Comparison of ENCODE assay signal across 11 cellular contexts in genomic region chr6:50270427-50270826, GRCh38.
"Had no signal": no experiment of that assay in that cellular context is flagged by ENCODE, and none has a peak within 500 bp of the region (broad histone marks: within the 10 kb centered on the region; RNA-seq: fewer than 3 reads in every experiment).

No MANE protein-coding gene starts in this region.

- FAIRE-seq: small intestine had no signal

- H3K79me2 ChIP-seq: hepatocyte had no signal

- H3K27me3 ChIP-seq: hepatocyte, tibial nerve had no signal

- H3K36me3 Mint-ChIP-seq: activated naive CD4-positive, alpha-beta T cell treated with anti-CD3 and anti-CD28 coated beads, Interleukin-2, amount 50 U/mL, for 24 hours; brain; naive B cell had no signal

- H3K27me3 Mint-ChIP-seq: activated naive CD4-positive, alpha-beta T cell treated with anti-CD3 and anti-CD28 coated beads, Interleukin-2, amount 50 U/mL, for 24 hours; brain; dendritic cell treated with granulocyte-macrophage colony-stimulating factor and Interleukin-4, amounts not matched to agents 40 ng/mL and 50 ng/mL, for 4 days; naive B cell had no signal

- H3K4me1 ChIP-seq: tibial nerve had no signal

- H3K4me3 Mint-ChIP-seq: activated naive CD4-positive, alpha-beta T cell treated with anti-CD3 and anti-CD28 coated beads, Interleukin-2, amount 50 U/mL, for 24 hours; brain; dendritic cell treated with granulocyte-macrophage colony-stimulating factor and Interleukin-4, amounts not matched to agents 40 ng/mL and 50 ng/mL, for 4 days; endodermal cell; naive B cell had no signal

- H3K9me3 Mint-ChIP-seq: endodermal cell had no signal

- H3K9me3 ChIP-seq: tibial nerve had no signal

- H3K4me1 Mint-ChIP-seq: activated naive CD4-positive, alpha-beta T cell treated with anti-CD3 and anti-CD28 coated beads, Interleukin-2, amount 50 U/mL, for 24 hours; naive B cell had no signal

- H2AFZ ChIP-seq: hepatocyte had no signal

- H3K27ac ChIP-seq: hepatocyte, tibial nerve had no signal

- H3K4me2 ChIP-seq: hepatocyte had no signal

- H3K4me3 ChIP-seq: hepatocyte, tibial nerve had no signal

- DNase-seq: activated T-cell treated with anti-CD3 and anti-CD28 coated beads, Interleukin-2, amount 50 U/mL, for 1 hour; amniotic stem cell; endodermal cell; kidney glomerular epithelial cell; naive B cell; small intestine had no signal

- H3K36me3 ChIP-seq: tibial nerve had no signal

- H3K27ac Mint-ChIP-seq: activated naive CD4-positive, alpha-beta T cell treated with anti-CD3 and anti-CD28 coated beads, Interleukin-2, amount 50 U/mL, for 24 hours; dendritic cell treated with granulocyte-macrophage colony-stimulating factor and Interleukin-4, amounts not matched to agents 40 ng/mL and 50 ng/mL, for 4 days; endodermal cell; naive B cell had no signal
